In the genomic region with DNA sequence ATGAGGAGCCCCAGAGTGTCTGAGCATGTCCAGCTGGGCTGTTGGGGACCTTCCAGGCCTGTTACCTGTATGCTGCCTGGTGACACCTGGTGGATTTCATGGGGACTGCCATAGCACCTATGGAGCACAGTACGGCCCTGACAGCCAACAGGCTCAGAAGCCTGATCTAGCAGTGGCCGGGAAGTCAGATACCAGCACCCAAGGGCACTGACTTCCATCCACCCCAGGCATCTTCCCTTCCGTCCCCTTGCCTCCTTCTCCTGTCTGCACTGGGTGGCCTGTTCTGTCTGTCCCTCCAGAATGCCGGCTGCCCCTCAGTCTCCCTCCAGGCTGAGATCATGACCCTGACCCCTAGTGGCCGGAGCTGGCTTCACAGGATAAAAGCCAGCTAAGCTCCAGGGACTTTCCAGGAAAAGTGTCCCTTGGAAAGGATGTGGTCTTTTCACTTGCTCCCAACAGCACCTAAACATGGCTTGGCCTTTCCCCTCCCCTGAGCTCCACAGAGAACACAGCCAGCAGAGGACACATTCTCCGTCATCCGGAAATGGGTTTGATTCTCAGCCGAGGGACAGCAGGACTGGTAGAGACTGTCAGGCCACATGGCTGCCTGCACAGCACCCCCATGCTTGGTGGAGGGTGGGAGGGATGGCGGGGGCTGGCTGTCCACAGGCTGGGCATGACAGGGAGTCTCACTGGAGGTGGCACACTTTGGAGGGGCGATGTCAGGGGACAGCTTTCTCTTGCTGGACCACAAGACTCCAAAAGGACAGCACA, we compare ENCODE assay signal across 1 cellular context.
TF ChIP-seq lines count a peak whose summit lies in the region.

No MANE protein-coding gene starts in this region.

TF ChIP-seq in HepG2, 621 proteins besides CTCF, POLR2A, EP300 and RAD21 (continued from another document and continues in another):
- TF ChIP-seq, protein P1, sequence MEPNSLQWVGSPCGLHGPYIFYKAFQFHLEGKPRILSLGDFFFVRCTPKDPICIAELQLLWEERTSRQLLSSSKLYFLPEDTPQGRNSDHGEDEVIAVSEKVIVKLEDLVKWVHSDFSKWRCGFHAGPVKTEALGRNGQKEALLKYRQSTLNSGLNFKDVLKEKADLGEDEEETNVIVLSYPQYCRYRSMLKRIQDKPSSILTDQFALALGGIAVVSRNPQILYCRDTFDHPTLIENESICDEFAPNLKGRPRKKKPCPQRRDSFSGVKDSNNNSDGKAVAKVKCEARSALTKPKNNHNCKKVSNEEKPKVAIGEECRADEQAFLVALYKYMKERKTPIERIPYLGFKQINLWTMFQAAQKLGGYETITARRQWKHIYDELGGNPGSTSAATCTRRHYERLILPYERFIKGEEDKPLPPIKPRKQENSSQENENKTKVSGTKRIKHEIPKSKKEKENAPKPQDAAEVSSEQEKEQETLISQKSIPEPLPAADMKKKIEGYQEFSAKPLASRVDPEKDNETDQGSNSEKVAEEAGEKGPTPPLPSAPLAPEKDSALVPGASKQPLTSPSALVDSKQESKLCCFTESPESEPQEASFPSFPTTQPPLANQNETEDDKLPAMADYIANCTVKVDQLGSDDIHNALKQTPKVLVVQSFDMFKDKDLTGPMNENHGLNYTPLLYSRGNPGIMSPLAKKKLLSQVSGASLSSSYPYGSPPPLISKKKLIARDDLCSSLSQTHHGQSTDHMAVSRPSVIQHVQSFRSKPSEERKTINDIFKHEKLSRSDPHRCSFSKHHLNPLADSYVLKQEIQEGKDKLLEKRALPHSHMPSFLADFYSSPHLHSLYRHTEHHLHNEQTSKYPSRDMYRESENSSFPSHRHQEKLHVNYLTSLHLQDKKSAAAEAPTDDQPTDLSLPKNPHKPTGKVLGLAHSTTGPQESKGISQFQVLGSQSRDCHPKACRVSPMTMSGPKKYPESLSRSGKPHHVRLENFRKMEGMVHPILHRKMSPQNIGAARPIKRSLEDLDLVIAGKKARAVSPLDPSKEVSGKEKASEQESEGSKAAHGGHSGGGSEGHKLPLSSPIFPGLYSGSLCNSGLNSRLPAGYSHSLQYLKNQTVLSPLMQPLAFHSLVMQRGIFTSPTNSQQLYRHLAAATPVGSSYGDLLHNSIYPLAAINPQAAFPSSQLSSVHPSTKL (CRISPR knock-in tag; IDR thresholded peaks at IDR 0.05), result 0 out of 2 replicates have a peak, but pooled peaks have one; percentile 14
- TF ChIP-seq ZNF382 (CRISPR knock-in tag; IDR thresholded peaks at IDR 0.05; ENCODE audit: borderline replicate concordance), result no peak
- TF ChIP-seq HNRNPL (IDR thresholded peaks at IDR 0.05; ENCODE audit: low read depth, low read length), result no peak
- 0 out of 2 replicates have a peak, but pooled peaks have one; percentile 36 for TF ChIP-seq ZNF225 (CRISPR knock-in tag; IDR thresholded peaks at IDR 0.05)
- TF ChIP-seq HDAC6 (IDR thresholded peaks at IDR 0.05; ENCODE audit: low read depth, low read length), result no peak
- TF ChIP-seq ZNF264 (CRISPR knock-in tag; IDR thresholded peaks at IDR 0.05), result no peak
- peak; percentile 63; the same call in 1 of the 2 replicates for TF ChIP-seq ZFX (CRISPR knock-in tag; IDR thresholded peaks at IDR 0.05; ENCODE audit: low read depth)
- TF ChIP-seq, protein P2, sequence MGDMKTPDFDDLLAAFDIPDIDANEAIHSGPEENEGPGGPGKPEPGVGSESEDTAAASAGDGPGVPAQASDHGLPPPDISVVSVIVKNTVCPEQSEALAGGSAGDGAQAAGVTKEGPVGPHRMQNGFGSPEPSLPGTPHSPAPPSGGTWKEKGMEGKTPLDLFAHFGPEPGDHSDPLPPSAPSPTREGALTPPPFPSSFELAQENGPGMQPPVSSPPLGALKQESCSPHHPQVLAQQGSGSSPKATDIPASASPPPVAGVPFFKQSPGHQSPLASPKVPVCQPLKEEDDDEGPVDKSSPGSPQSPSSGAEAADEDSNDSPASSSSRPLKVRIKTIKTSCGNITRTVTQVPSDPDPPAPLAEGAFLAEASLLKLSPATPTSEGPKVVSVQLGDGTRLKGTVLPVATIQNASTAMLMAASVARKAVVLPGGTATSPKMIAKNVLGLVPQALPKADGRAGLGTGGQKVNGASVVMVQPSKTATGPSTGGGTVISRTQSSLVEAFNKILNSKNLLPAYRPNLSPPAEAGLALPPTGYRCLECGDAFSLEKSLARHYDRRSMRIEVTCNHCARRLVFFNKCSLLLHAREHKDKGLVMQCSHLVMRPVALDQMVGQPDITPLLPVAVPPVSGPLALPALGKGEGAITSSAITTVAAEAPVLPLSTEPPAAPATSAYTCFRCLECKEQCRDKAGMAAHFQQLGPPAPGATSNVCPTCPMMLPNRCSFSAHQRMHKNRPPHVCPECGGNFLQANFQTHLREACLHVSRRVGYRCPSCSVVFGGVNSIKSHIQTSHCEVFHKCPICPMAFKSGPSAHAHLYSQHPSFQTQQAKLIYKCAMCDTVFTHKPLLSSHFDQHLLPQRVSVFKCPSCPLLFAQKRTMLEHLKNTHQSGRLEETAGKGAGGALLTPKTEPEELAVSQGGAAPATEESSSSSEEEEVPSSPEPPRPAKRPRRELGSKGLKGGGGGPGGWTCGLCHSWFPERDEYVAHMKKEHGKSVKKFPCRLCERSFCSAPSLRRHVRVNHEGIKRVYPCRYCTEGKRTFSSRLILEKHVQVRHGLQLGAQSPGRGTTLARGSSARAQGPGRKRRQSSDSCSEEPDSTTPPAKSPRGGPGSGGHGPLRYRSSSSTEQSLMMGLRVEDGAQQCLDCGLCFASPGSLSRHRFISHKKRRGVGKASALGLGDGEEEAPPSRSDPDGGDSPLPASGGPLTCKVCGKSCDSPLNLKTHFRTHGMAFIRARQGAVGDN (CRISPR knock-in tag; IDR thresholded peaks at IDR 0.05), result peak; percentile 60
- TF ChIP-seq, protein P3, sequence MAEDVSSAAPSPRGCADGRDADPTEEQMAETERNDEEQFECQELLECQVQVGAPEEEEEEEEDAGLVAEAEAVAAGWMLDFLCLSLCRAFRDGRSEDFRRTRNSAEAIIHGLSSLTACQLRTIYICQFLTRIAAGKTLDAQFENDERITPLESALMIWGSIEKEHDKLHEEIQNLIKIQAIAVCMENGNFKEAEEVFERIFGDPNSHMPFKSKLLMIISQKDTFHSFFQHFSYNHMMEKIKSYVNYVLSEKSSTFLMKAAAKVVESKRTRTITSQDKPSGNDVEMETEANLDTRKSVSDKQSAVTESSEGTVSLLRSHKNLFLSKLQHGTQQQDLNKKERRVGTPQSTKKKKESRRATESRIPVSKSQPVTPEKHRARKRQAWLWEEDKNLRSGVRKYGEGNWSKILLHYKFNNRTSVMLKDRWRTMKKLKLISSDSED (CRISPR knock-in tag; IDR thresholded peaks at IDR 0.05), result no peak
- TF ChIP-seq MXI1 (IDR thresholded peaks at IDR 0.05; ENCODE audit: borderline replicate concordance, low read depth, low read length), result peak; percentile 23; the same call in 1 of the 3 replicates
- no peak for TF ChIP-seq MLLT10 (CRISPR knock-in tag; IDR thresholded peaks at IDR 0.05)
- TF ChIP-seq ZNF468 (CRISPR knock-in tag; IDR thresholded peaks at IDR 0.05), result no peak
- TF ChIP-seq, protein P4, sequence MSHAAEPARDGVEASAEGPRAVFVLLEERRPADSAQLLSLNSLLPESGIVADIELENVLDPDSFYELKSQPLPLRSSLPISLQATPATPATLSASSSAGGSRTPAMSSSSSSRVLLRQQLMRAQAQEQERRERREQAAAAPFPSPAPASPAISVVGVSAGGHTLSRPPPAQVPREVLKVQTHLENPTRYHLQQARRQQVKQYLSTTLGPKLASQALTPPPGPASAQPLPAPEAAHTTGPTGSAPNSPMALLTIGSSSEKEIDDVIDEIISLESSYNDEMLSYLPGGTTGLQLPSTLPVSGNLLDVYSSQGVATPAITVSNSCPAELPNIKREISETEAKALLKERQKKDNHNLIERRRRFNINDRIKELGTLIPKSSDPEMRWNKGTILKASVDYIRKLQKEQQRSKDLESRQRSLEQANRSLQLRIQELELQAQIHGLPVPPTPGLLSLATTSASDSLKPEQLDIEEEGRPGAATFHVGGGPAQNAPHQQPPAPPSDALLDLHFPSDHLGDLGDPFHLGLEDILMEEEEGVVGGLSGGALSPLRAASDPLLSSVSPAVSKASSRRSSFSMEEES (CRISPR knock-in tag; IDR thresholded peaks at IDR 0.05), result no peak
- peak; percentile 28; the same call in 1 of the 2 replicates for TF ChIP-seq SAP130 (CRISPR knock-in tag; IDR thresholded peaks at IDR 0.05; ENCODE audit: low read depth)
- TF ChIP-seq, protein P5, sequence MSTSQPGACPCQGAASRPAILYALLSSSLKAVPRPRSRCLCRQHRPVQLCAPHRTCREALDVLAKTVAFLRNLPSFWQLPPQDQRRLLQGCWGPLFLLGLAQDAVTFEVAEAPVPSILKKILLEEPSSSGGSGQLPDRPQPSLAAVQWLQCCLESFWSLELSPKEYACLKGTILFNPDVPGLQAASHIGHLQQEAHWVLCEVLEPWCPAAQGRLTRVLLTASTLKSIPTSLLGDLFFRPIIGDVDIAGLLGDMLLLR (CRISPR knock-in tag; IDR thresholded peaks at IDR 0.05), result no peak
- 0 out of 2 replicates have a peak, but pooled peaks have one; percentile 28 for TF ChIP-seq ARNTL (CRISPR knock-in tag; IDR thresholded peaks at IDR 0.05)
- TF ChIP-seq, protein P6, sequence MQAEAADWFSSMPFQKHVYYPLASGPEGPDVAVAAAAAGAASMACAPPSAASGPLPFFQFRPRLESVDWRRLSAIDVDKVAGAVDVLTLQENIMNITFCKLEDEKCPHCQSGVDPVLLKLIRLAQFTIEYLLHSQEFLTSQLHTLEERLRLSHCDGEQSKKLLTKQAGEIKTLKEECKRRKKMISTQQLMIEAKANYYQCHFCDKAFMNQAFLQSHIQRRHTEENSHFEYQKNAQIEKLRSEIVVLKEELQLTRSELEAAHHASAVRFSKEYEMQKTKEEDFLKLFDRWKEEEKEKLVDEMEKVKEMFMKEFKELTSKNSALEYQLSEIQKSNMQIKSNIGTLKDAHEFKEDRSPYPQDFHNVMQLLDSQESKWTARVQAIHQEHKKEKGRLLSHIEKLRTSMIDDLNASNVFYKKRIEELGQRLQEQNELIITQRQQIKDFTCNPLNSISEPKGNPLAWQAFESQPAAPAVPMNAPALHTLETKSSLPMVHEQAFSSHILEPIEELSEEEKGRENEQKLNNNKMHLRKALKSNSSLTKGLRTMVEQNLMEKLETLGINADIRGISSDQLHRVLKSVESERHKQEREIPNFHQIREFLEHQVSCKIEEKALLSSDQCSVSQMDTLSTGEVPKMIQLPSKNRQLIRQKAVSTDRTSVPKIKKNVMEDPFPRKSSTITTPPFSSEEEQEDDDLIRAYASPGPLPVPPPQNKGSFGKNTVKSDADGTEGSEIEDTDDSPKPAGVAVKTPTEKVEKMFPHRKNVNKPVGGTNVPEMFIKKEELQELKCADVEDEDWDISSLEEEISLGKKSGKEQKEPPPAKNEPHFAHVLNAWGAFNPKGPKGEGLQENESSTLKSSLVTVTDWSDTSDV (CRISPR knock-in tag; IDR thresholded peaks at IDR 0.05), result no peak
- TF ChIP-seq ETV5 (CRISPR knock-in tag; IDR thresholded peaks at IDR 0.05; ENCODE audit: borderline replicate concordance), result no peak
- no peak for TF ChIP-seq POGZ (CRISPR knock-in tag; IDR thresholded peaks at IDR 0.05)
- TF ChIP-seq, protein P7, sequence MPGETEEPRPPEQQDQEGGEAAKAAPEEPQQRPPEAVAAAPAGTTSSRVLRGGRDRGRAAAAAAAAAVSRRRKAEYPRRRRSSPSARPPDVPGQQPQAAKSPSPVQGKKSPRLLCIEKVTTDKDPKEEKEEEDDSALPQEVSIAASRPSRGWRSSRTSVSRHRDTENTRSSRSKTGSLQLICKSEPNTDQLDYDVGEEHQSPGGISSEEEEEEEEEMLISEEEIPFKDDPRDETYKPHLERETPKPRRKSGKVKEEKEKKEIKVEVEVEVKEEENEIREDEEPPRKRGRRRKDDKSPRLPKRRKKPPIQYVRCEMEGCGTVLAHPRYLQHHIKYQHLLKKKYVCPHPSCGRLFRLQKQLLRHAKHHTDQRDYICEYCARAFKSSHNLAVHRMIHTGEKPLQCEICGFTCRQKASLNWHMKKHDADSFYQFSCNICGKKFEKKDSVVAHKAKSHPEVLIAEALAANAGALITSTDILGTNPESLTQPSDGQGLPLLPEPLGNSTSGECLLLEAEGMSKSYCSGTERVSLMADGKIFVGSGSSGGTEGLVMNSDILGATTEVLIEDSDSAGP (CRISPR knock-in tag; IDR thresholded peaks at IDR 0.05; ENCODE audit: borderline replicate concordance), result peak; percentile 56; the same call in 1 of the 2 replicates
- TF ChIP-seq, protein P8, sequence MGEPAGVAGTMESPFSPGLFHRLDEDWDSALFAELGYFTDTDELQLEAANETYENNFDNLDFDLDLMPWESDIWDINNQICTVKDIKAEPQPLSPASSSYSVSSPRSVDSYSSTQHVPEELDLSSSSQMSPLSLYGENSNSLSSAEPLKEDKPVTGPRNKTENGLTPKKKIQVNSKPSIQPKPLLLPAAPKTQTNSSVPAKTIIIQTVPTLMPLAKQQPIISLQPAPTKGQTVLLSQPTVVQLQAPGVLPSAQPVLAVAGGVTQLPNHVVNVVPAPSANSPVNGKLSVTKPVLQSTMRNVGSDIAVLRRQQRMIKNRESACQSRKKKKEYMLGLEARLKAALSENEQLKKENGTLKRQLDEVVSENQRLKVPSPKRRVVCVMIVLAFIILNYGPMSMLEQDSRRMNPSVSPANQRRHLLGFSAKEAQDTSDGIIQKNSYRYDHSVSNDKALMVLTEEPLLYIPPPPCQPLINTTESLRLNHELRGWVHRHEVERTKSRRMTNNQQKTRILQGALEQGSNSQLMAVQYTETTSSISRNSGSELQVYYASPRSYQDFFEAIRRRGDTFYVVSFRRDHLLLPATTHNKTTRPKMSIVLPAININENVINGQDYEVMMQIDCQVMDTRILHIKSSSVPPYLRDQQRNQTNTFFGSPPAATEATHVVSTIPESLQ (CRISPR knock-in tag; conservative IDR thresholded peaks at IDR 0.05), result no peak
- 0 out of 2 replicates have a peak, but pooled peaks have one; percentile 51 for TF ChIP-seq ZNF543 (CRISPR knock-in tag; IDR thresholded peaks at IDR 0.05)
- TF ChIP-seq, protein P9, sequence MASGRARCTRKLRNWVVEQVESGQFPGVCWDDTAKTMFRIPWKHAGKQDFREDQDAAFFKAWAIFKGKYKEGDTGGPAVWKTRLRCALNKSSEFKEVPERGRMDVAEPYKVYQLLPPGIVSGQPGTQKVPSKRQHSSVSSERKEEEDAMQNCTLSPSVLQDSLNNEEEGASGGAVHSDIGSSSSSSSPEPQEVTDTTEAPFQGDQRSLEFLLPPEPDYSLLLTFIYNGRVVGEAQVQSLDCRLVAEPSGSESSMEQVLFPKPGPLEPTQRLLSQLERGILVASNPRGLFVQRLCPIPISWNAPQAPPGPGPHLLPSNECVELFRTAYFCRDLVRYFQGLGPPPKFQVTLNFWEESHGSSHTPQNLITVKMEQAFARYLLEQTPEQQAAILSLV (CRISPR knock-in tag; IDR thresholded peaks at IDR 0.05; ENCODE audit: borderline replicate concordance), result no peak
- no peak for TF ChIP-seq DNMT3B (CRISPR knock-in tag; conservative IDR thresholded peaks at IDR 0.05)
- TF ChIP-seq RFX5 (IDR thresholded peaks at IDR 0.05; ENCODE audit: low read depth, low read length), result no peak
- TF ChIP-seq, protein P10, sequence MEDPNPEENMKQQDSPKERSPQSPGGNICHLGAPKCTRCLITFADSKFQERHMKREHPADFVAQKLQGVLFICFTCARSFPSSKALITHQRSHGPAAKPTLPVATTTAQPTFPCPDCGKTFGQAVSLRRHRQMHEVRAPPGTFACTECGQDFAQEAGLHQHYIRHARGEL (CRISPR knock-in tag; IDR thresholded peaks at IDR 0.05), result no peak
- no peak for TF ChIP-seq POLR2AphosphoS5 (IDR thresholded peaks at IDR 0.05; ENCODE audit: low read depth, low read length)
- TF ChIP-seq ZFP36L1 (CRISPR knock-in tag; IDR thresholded peaks at IDR 0.05), result no peak
- TF ChIP-seq ZMYM2 (CRISPR knock-in tag; IDR thresholded peaks at IDR 0.05), result no peak
- no peak for TF ChIP-seq ZNF333 (CRISPR knock-in tag; IDR thresholded peaks at IDR 0.05; ENCODE audit: borderline replicate concordance)
- no peak for TF ChIP-seq YY1 (IDR thresholded peaks at IDR 0.05; ENCODE audit: insufficient read depth, insufficient replicate concordance, low read depth, low read length)
- TF ChIP-seq, protein P11, sequence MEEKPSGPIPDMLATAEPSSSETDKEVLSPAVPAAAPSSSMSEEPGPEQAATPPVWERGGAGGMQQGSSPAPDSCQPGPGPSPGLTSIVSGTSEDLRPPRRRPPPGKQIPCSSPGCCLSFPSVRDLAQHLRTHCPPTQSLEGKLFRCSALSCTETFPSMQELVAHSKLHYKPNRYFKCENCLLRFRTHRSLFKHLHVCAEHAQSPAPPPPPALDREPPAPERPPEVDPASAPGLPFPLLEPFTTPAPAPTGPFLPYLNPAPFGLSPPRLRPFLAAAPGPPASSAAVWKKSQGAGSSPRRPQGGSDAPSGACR (CRISPR knock-in tag; IDR thresholded peaks at IDR 0.05), result no peak
